ENCODE assay signal across 9 cellular contexts in the genomic region with DNA sequence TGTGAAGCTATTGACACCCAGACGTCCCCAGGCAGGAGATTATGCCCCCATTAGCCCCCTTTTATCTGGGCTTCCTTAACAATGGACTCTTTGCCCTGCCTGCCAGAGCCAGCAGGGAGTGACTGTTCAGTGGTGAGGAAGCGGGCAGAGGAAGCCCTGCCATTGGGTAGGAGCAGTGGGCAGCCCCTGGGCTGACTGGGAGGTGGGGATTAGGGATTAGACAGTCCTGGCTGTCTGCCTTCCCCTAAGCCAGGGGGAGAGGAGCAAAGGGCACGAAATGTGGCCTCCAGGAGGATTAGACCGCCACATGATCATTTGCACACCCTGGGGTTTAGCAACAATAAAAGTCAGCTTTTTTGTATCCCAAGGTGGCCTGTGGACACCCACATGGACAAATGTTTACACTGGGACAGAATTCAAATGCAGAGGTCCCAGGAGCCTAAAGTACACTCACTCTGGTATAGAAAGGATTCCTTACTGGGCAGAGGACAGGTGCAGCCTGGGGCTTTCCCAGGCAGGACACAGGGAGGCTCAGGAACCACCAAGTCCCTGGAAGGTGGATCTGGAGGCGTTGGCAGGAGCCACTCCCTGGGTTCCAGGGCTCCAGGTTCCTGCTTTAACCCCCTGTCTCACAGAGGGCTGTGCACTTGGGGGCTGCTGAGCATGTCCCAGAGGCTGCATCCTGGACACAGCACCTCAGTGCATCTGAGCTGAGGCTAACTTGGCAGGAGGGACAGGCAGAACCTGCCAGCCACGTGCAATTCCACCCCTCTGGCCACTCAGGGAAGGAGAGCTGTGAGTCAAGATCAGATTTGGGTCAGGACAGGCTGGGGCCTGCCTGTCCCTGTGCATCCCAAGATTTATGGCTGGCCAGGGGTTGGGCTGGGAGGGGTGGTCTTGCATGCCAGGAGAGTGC. TPM values are rescaled to one million over a fixed set of nuclear protein-coding genes. Genes with fewer than 3 reads are reported as not detected.
DNase-seq lines count a peak whose midpoint lies in the region; ATAC-seq and TF ChIP-seq lines count a peak whose summit lies in the region.
"Had no signal": no experiment of that assay in that cellular context is flagged by ENCODE, and none has a peak within 500 bp of the region (broad histone marks: within the 10 kb centered on the region; RNA-seq: fewer than 3 reads in every experiment).

No MANE protein-coding gene starts in this region.

- peak; percentile 21 to 24 for DNase-seq in NCI-H2081 (lab: John Stamatoyannopoulos, UW)
- DNase-seq in NCI-H2081 treated with DMSO at 0.1 percent for 48 hours (lab: John Stamatoyannopoulos, UW): no peak
- peak; percentile 59 for DNase-seq in RWPE1 (ENCODE audit: low spot score)
- peak; percentile 11 for DNase-seq in fibroblast of pulmonary artery (ENCODE audit: low read depth)
- DNase-seq in psoas muscle: peak in 1 of 2 donors; percentile 65
- no peak for DNase-seq in activated effector memory CD4-positive, alpha-beta T cell treated with anti-CD3 and anti-CD28 coated beads, Interleukin-2, amount 50 U/mL, for 16 hours
- DNase-seq in ascending aorta (ENCODE audit: low spot score in 2 of 2): no peak
- no peak for DNase-seq in NCI-H1694 (lab: John Stamatoyannopoulos, UW)
- DNase-seq: pancreas had no signal

- H3K27ac ChIP-seq in RWPE1 (peak overlapping the region; percentile 86), psoas muscle (peak overlapping the region; percentile 85), ascending aorta (no peak overlapping the region)
- H3K27ac ChIP-seq: pancreas had no signal

- intact Hi-C loops in psoas muscle (cut with DNase I) (no loop called here), ascending aorta (cut with DNase I) (loop anchor here (2.0 kb wide), 1 partner anchor 29 kb away; a partner anchor contains a TSS)

- H3K4me1 ChIP-seq in psoas muscle (peaks cover 4% of the 10 kb centered on the region), ascending aorta (peaks cover 0 to 9% of the 10 kb centered on the region in 2 donors)
- H3K4me1 ChIP-seq: pancreas had no signal

- H3K9me3 ChIP-seq in psoas muscle (no peaks in the 10 kb centered on the region), ascending aorta (no peaks in the 10 kb centered on the region)
- H3K9me3 ChIP-seq: pancreas had no signal

- peaks cover 0 to 10% of the 10 kb centered on the region in 2 donors for H3K36me3 ChIP-seq in psoas muscle (ENCODE audit: insufficient read depth in 1 of 2, low read depth in 1 of 2)
- no peaks in the 10 kb centered on the region for H3K36me3 ChIP-seq in ascending aorta
- H3K36me3 ChIP-seq: pancreas had no signal

- 58 to 72% (median 60%) methylated on average over 6 of the region's 6 CpGs for WGBS in psoas muscle, 3 donors

- CTCF ChIA-PET in RWPE1 (lab: Yijun Ruan, JAX): no interaction called here

- peak overlapping the region; percentile 74 for H3K4me3 ChIP-seq in fibroblast of pulmonary artery (replicated peaks; ENCODE audit: low read depth, low read length)
- peak overlapping the region; percentile 71 for H3K4me3 ChIP-seq in psoas muscle
- H3K4me3 ChIP-seq in ascending aorta: no peak overlapping the region
- H3K4me3 ChIP-seq: pancreas had no signal

- peaks cover 0 to 13% (median 0%) of the 10 kb centered on the region in 3 donors for H3K27me3 ChIP-seq in psoas muscle (ENCODE audit: insufficient read depth in 3 of 3, low read length in 2 of 3)
- H3K27me3 ChIP-seq in ascending aorta: peaks cover 14% of the 10 kb centered on the region
- H3K27me3 ChIP-seq: pancreas had no signal

- ATAC-seq in psoas muscle: peak; percentile 13 to 74 (median 69)

- POLR2A ChIA-PET in RWPE1 (lab: Yijun Ruan, JAX; ENCODE audit: low non-redundant PET): no interaction called here

- no peak for TF ChIP-seq CTCF in RWPE1 (conservative IDR thresholded peaks at IDR 0.05; ENCODE audit: low read depth)
- no peak for TF ChIP-seq CTCF in fibroblast of pulmonary artery (IDR thresholded peaks at IDR 0.05; ENCODE audit: low read length, missing control alignments)
- no peak for TF ChIP-seq CTCF in psoas muscle (IDR thresholded peaks at IDR 0.05)
- TF ChIP-seq CTCF in ascending aorta (IDR thresholded peaks at IDR 0.05): no peak

RNA-seq across cellular contexts. Expression of a gene that starts 2.1 kb away (rescaled TPM):
- 1 to 10 TPM in 1 of 4 donors, under 1 TPM in 3; 0.32 to 3.3 (median 0.66) TPM for total RNA-seq in psoas muscle
- polyA plus RNA-seq in psoas muscle: under 1 TPM in 2 of 3 donors, not detected in 1; 0.29 to 0.83 TPM
- total RNA-seq in ascending aorta: not detected

RNA-seq across cellular contexts. Expression of a gene that starts 29.6 kb away (rescaled TPM):
- 10 to 100 TPM; 59.3 to 95.0 (median 83.7) TPM for total RNA-seq in psoas muscle
- polyA plus RNA-seq in psoas muscle: 100 to 1,000 TPM in 1 of 3 donors, 10 to 100 TPM in 2; 62.7 to 105 (median 80.0) TPM
- 23.6 TPM for total RNA-seq in ascending aorta

RNA-seq across cellular contexts. Expression of a gene that starts 33.9 kb away (rescaled TPM):
- not detected for total RNA-seq in psoas muscle
- polyA plus RNA-seq in psoas muscle: under 1 TPM in 2 of 3 donors, not detected in 1; 0.01 to 0.18 TPM
- not detected for total RNA-seq in ascending aorta
- total RNA-seq: pancreas had no signal
- polyA plus RNA-seq: pancreas had no signal

Comparison
In these comparisons a context has a peak if more than half of its experiments do, and no peak if none do; other contexts are left out.
1. DNase-seq: peak in NCI-H2081 (2 of 2), RWPE1 (single experiment) and fibroblast of pulmonary artery (single experiment); none in NCI-H2081 treated with DMSO at 0.1 percent for 48 hours (single experiment), activated effector memory CD4-positive, alpha-beta T cell treated with anti-CD3 and anti-CD28 coated beads, Interleukin-2, amount 50 U/mL, for 16 hours (single experiment), ascending aorta (0 of 2) and NCI-H1694 (single experiment).
2. H3K27ac ChIP-seq: peak in RWPE1 (single experiment) and psoas muscle (single experiment); none in ascending aorta (0 of 2).
3. H3K4me3 ChIP-seq: peak in fibroblast of pulmonary artery (single experiment) and psoas muscle (single experiment); none in ascending aorta (0 of 2).